In genomic region chr1:11648732-11649158, GRCh38 we compare ENCODE assay signal across 8 cellular contexts. TPM values are rescaled to one million over a fixed set of nuclear protein-coding genes. Genes with fewer than 3 reads are reported as not detected.
DNase-seq lines count a peak whose midpoint lies in the region; ATAC-seq and TF ChIP-seq lines count a peak whose summit lies in the region.

No MANE protein-coding gene starts in this region.

- peaks cover 18% of the 10 kb centered on the region for H3K4me1 Mint-ChIP-seq in CD14-positive monocyte

- TF ChIP-seq CTCF in colonic mucosa (IDR thresholded peaks at IDR 0.05): no peak
- no peak for TF ChIP-seq CTCF in MM.1S (IDR thresholded peaks at IDR 0.05; ENCODE audit: low read length)
- no peak for TF ChIP-seq CTCF in CD14-positive monocyte (IDR thresholded peaks at IDR 0.05)

- no peak for ATAC-seq in GM19035 (IDR thresholded peaks at IDR 0.05; ENCODE audit: unreplicated experiment)

- no peak overlapping the region for H3K27ac ChIP-seq in colonic mucosa
- no peak overlapping the region for H3K27ac ChIP-seq in MM.1S (ENCODE audit: low read length)

- H3K27me3 Mint-ChIP-seq in CD14-positive monocyte (ENCODE audit: low read depth in 3 of 3): peaks cover 48 to 61% (median 51%) of the 10 kb centered on the region in 3 donors

- no peak overlapping the region for H3K4me2 ChIP-seq in MM.1S (ENCODE audit: low read depth, low read length)

- H3K79me2 ChIP-seq in MM.1S (ENCODE audit: low read length): no peaks in the 10 kb centered on the region

- H3K27ac Mint-ChIP-seq in CD14-positive monocyte: no peak overlapping the region

- no peak overlapping the region for H2AFZ ChIP-seq in MM.1S (ENCODE audit: low read length)

- H3K4me1 ChIP-seq in colonic mucosa (peaks cover 9% of the 10 kb centered on the region), MM.1S (ENCODE audit: low read length) (peaks cover 15% of the 10 kb centered on the region)

- H3K27me3 ChIP-seq in colonic mucosa (no peaks in the 10 kb centered on the region), MM.1S (replicated peaks; ENCODE audit: insufficient read depth, low read length) (peaks cover under 1% of the 10 kb centered on the region)

- H3F3A ChIP-seq in MM.1S (ENCODE audit: insufficient read depth, low read length): no peaks in the 10 kb centered on the region; the same call in 1 of the 2 replicates

- peak overlapping the region in 1 of 2 donors; percentile 70 for H3K4me3 Mint-ChIP-seq in CD14-positive monocyte

- H3K4me3 ChIP-seq in colonic mucosa (no peak overlapping the region), MM.1S (ENCODE audit: low read length) (no peak overlapping the region)

- H3K9me3 ChIP-seq in colonic mucosa (no peaks in the 10 kb centered on the region), MM.1S (replicated peaks; ENCODE audit: insufficient read depth, low read length) (no peaks in the 10 kb centered on the region)

- peaks cover 0 to 5% (median 0%) of the 10 kb centered on the region in 7 donors for H3K9me3 Mint-ChIP-seq in CD14-positive monocyte

- H3K9ac ChIP-seq in colonic mucosa (ENCODE audit: low read depth in 2 of 2, low read length in 2 of 2) (no peak overlapping the region), MM.1S (ENCODE audit: low read length) (no peak overlapping the region)

- no peaks in the 10 kb centered on the region for H4K20me1 ChIP-seq in MM.1S (ENCODE audit: insufficient read depth, low read length)

- H3K9me2 ChIP-seq in MM.1S (replicated peaks; ENCODE audit: insufficient read depth, low read length): no peaks in the 10 kb centered on the region

- H3K36me3 Mint-ChIP-seq in CD14-positive monocyte: peaks cover 4 to 9% of the 10 kb centered on the region in 2 donors

- DNase-seq in AG20443 (ENCODE audit: low spot score) (peak; percentile 47), T-helper 22 cell (ENCODE audit: low read depth) (peak; percentile 20), colonic mucosa (peak; percentile 54), midbrain (lab: John Stamatoyannopoulos, UW) (peak; percentile 24), MM.1S (no peak), CD14-positive monocyte (ENCODE audit: low spot score) (no peak), NCI-H345 (lab: John Stamatoyannopoulos, UW) (no peak)

- H3K36me3 ChIP-seq in colonic mucosa (no peaks in the 10 kb centered on the region), MM.1S (replicated peaks; ENCODE audit: insufficient read depth, low read length) (no peaks in the 10 kb centered on the region)

- intact Hi-C loops in colonic mucosa (cut with DNase I): no loop called here
- intact Hi-C loops in CD14-positive monocyte (cut with micrococcal nuclease): loop anchor here in 1 of 2 donors (10.0 kb wide), 1 partner anchor 614 kb away; no protein-coding TSS in a partner anchor

RNA-seq across cellular contexts. Expression of gene FBXO2, which starts 5.5 kb away (rescaled TPM):
- total RNA-seq in colonic mucosa: 1 to 10 TPM; 1.2 TPM
- polyA plus RNA-seq in CD14-positive monocyte: not detected

RNA-seq across cellular contexts. Expression of gene FBXO44, which starts 5.9 kb away (rescaled TPM):
- total RNA-seq in colonic mucosa: 1 to 10 TPM; 5.3 to 7.5 TPM
- 1 to 10 TPM; 1.5 to 2.0 TPM for polyA plus RNA-seq in CD14-positive monocyte

RNA-seq across cellular contexts. Expression of gene FBXO6, which starts 15.3 kb away (rescaled TPM):
- 10 to 100 TPM in 1 of 2 donors, 1 to 10 TPM in 1; 9.2 to 12.4 TPM for total RNA-seq in colonic mucosa
- 10 to 100 TPM; 45.7 to 45.9 TPM for polyA plus RNA-seq in CD14-positive monocyte

RNA-seq across cellular contexts. Expression of gene MAD2L2, which starts 32.2 kb away (rescaled TPM):
- total RNA-seq in colonic mucosa: 10 to 100 TPM in 1 of 2 donors, 1 to 10 TPM in 1; 8.5 to 12.4 TPM
- polyA plus RNA-seq in CD14-positive monocyte: 10 to 100 TPM; 57.8 to 71.3 TPM

RNA-seq across cellular contexts. Expression of gene DRAXIN, which starts 42.8 kb away (rescaled TPM):
- total RNA-seq in colonic mucosa: under 1 TPM; 0.05 TPM
- under 1 TPM; 0.14 to 0.18 TPM for polyA plus RNA-seq in CD14-positive monocyte

Comparison
In these comparisons a context has a peak if more than half of its experiments do, and no peak if none do; other contexts are left out.
1. DNase-seq: peak in AG20443 (single experiment), T-helper 22 cell (single experiment), colonic mucosa (single experiment) and midbrain (single experiment); none in MM.1S (single experiment), CD14-positive monocyte (single experiment) and NCI-H345 (single experiment).